In genomic region chr2:203714112-203714511, GRCh38 we compare ENCODE assay signal across 19 cellular contexts. TPM values are rescaled to one million over a fixed set of nuclear protein-coding genes. Genes with fewer than 3 reads are reported as not detected.
A peak's percentile ranks its signal among the peaks of the same experiment; 100 is the strongest.
DNase-seq lines count a peak whose midpoint lies in the region; ATAC-seq and TF ChIP-seq lines count a peak whose summit lies in the region.
"Had no signal": no experiment of that assay in that cellular context is flagged by ENCODE, and none has a peak within 500 bp of the region (broad histone marks: within the 10 kb centered on the region; RNA-seq: fewer than 3 reads in every experiment).

No MANE protein-coding gene starts in this region.

- no peak overlapping the region for H2BK120ac ChIP-seq in H9 (ENCODE audit: low read depth, low read length, poor library complexity, severe bottlenecking)

- no peak overlapping the region for H4K91ac ChIP-seq in H9 (ENCODE audit: insufficient read length, low read depth, low read length)

- no peak overlapping the region for H2BK12ac ChIP-seq in H9 (ENCODE audit: insufficient read length, low read depth, low read length)

- H3K79me1 ChIP-seq in H9 (ENCODE audit: insufficient read depth, low read depth, low read length, poor library complexity, severe bottlenecking) = no peaks in the 10 kb centered on the region

- H3K36me3 Mint-ChIP-seq in activated naive CD4-positive, alpha-beta T cell treated with anti-CD3 and anti-CD28 coated beads, Interleukin-2, amount 10 ng/mL, durations not matched to agents 7 days and 5 days = peaks cover 76% of the 10 kb centered on the region
- peaks cover 88% of the 10 kb centered on the region for H3K36me3 Mint-ChIP-seq in activated CD8-positive, alpha-beta T cell treated with anti-CD3 and anti-CD28 coated beads for 36 hours (ENCODE audit: low read depth)
- peaks cover 89% of the 10 kb centered on the region for H3K36me3 Mint-ChIP-seq in stimulated activated effector memory CD8-positive, alpha-beta T cell treated with anti-CD3 and anti-CD28 coated beads, Interleukin-12 subunit alpha, Interleukin-12 subunit beta, amount 100 ng/mL, for 72 hours
- 0 out of 7 replicates have a peak, but pooled peaks cover 0 to under 1% (median 0%) of the 10 kb centered on the region in 3 experiments for H3K36me3 Mint-ChIP-seq in H9 (ENCODE audit: insufficient read depth in 1 of 3, low read depth in 3 of 3)
- H3K36me3 Mint-ChIP-seq: natural killer cell treated with Interleukin-12 subunit alpha and Interleukin-12 subunit beta and Interleukin-15 and Interleukin-18, amount 100 ng/mL, for 72 hours had no signal

- no peak overlapping the region for H4K5ac ChIP-seq in H9 (ENCODE audit: insufficient read length, low read depth, low read length)

- H2BK20ac ChIP-seq in H9 (ENCODE audit: low read depth, low read length, poor library complexity, severe bottlenecking) = no peak overlapping the region

- H3T11ph ChIP-seq in H9 (ENCODE audit: low read length) = no peak overlapping the region

- H4K8ac ChIP-seq in H9 (replicated peaks; ENCODE audit: insufficient read length, low read depth, low read length) = no peak overlapping the region

- no peak overlapping the region for H3K4ac ChIP-seq in H9 (ENCODE audit: low read depth, low read length)

- no peaks in the 10 kb centered on the region; the same call in 1 of the 2 replicates for H3K4me1 ChIP-seq in H9 (ENCODE audit: insufficient read depth, low read length)
- H3K4me1 ChIP-seq: SJSA1 had no signal

- H3K27me3 ChIP-seq in H9 (ENCODE audit: insufficient read depth, low read length) = no peaks in the 10 kb centered on the region
- H3K27me3 ChIP-seq: esophagus squamous epithelium had no signal

- H3K9me3 ChIP-seq in H9 (ENCODE audit: control insufficient read depth, low read depth, low read length) = no peaks in the 10 kb centered on the region
- H3K9me3 ChIP-seq: esophagus squamous epithelium, SJSA1 had no signal

- no peak overlapping the region for H3K9ac ChIP-seq in H9 (ENCODE audit: extremely low read depth, insufficient read length, low read length)
- H3K9ac ChIP-seq: KMS-11 had no signal

- no peak overlapping the region for H2BK15ac ChIP-seq in H9 (ENCODE audit: low read depth, low read length)

- ATAC-seq in activated CD8-positive, alpha-beta T cell treated with anti-CD3 and anti-CD28 coated beads for 36 hours = no peak
- ATAC-seq in left ventricle myocardium superior (peak; percentile 57), HG03097 (IDR thresholded peaks at IDR 0.05; ENCODE audit: low FRiP score, unreplicated experiment) (no peak)
- ATAC-seq in stimulated activated effector memory CD8-positive, alpha-beta T cell treated with anti-CD3 and anti-CD28 coated beads, Interleukin-12 subunit alpha, Interleukin-12 subunit beta, amount 100 ng/mL, for 72 hours = peak; percentile 34

- no peak overlapping the region for H3K14ac ChIP-seq in H9 (ENCODE audit: insufficient read depth, low read length)

- TF ChIP-seq CTCF in activated CD8-positive, alpha-beta T cell treated with anti-CD3 and anti-CD28 coated beads for 36 hours (IDR thresholded peaks at IDR 0.05) = no peak
- no peak for TF ChIP-seq CTCF in H9 (conservative IDR thresholded peaks at IDR 0.05)

- no peak overlapping the region for H3K18ac ChIP-seq in H9 (ENCODE audit: insufficient read length, low read depth, low read length)

- H3K27ac Mint-ChIP-seq in activated naive CD4-positive, alpha-beta T cell treated with anti-CD3 and anti-CD28 coated beads, Interleukin-2, amount 10 ng/mL, durations not matched to agents 7 days and 5 days = peak overlapping the region; percentile 99
- peak overlapping the region; percentile 97 for H3K27ac Mint-ChIP-seq in activated CD8-positive, alpha-beta T cell treated with anti-CD3 and anti-CD28 coated beads for 36 hours
- H3K27ac Mint-ChIP-seq in stimulated activated effector memory CD8-positive, alpha-beta T cell treated with anti-CD3 and anti-CD28 coated beads, Interleukin-12 subunit alpha, Interleukin-12 subunit beta, amount 100 ng/mL, for 72 hours = peak overlapping the region; percentile 96
- H3K27ac Mint-ChIP-seq in H9 = no peak overlapping the region

- POLR2A ChIA-PET in activated CD8-positive, alpha-beta T cell treated with anti-CD3 and anti-CD28 coated beads for 36 hours (lab: Charles Lee) = interaction anchor here (0.8 to 11.3 kb wide), 11 partner anchors 15 to 99 kb away, joined by 3 to 184 read pairs (median 4); no protein-coding TSS in a partner anchor

- DNase-seq in activated naive CD4-positive, alpha-beta T cell treated with anti-CD3 and anti-CD28 coated beads, Interleukin-2, amount 10 ng/mL, durations not matched to agents 7 days and 5 days = no peak
- DNase-seq in activated naive CD4-positive, alpha-beta T cell treated with Interleukin-2 at 50 U/mL for 16 hours = no peak
- DNase-seq in activated CD8-positive, alpha-beta T cell treated with anti-CD3 and anti-CD28 coated beads for 36 hours = no peak
- DNase-seq in left ventricle myocardium superior = no peak
- no peak for DNase-seq in stimulated activated effector memory CD8-positive, alpha-beta T cell treated with anti-CD3 and anti-CD28 coated beads, Interleukin-12 subunit alpha, Interleukin-12 subunit beta, amount 100 ng/mL, for 72 hours (ENCODE audit: low spot score in 2 of 2)
- no peak for DNase-seq in H9
- no peak for DNase-seq in 8988T
- DNase-seq: cortex of kidney; esophagus squamous epithelium; hippocampal formation; NCI-H146; NCI-H226; stimulated activated CD8-positive, alpha-beta memory T cell treated with anti-CD3 and anti-CD28 coated beads, Interleukin-4, amount 100 ng/mL, for 48 hours; trophoblast cell had no signal

- no peak overlapping the region for H3K23ac ChIP-seq in H9 (ENCODE audit: insufficient read length, low read depth, low read length)

- no peaks in the 10 kb centered on the region for H3K79me2 ChIP-seq in H9 (ENCODE audit: insufficient read depth, low read length)

- H3K4me1 Mint-ChIP-seq in activated naive CD4-positive, alpha-beta T cell treated with anti-CD3 and anti-CD28 coated beads, Interleukin-2, amount 10 ng/mL, durations not matched to agents 7 days and 5 days = peaks cover 90% of the 10 kb centered on the region
- H3K4me1 Mint-ChIP-seq in activated CD8-positive, alpha-beta T cell treated with anti-CD3 and anti-CD28 coated beads for 36 hours (ENCODE audit: low read depth) = peaks cover 88% of the 10 kb centered on the region
- H3K4me1 Mint-ChIP-seq in stimulated activated effector memory CD8-positive, alpha-beta T cell treated with anti-CD3 and anti-CD28 coated beads, Interleukin-12 subunit alpha, Interleukin-12 subunit beta, amount 100 ng/mL, for 72 hours = peaks cover 74% of the 10 kb centered on the region
- H3K4me1 Mint-ChIP-seq in H9 = peaks cover 4 to 9% of the 10 kb centered on the region in 2 experiments; a peak in 3 of 4 replicates

- H3K9me3 Mint-ChIP-seq in activated naive CD4-positive, alpha-beta T cell treated with anti-CD3 and anti-CD28 coated beads, Interleukin-2, amount 10 ng/mL, durations not matched to agents 7 days and 5 days = peaks cover 6% of the 10 kb centered on the region
- H3K9me3 Mint-ChIP-seq in activated CD8-positive, alpha-beta T cell treated with anti-CD3 and anti-CD28 coated beads for 36 hours = peaks cover 5% of the 10 kb centered on the region
- peaks cover under 1% of the 10 kb centered on the region for H3K9me3 Mint-ChIP-seq in stimulated activated effector memory CD8-positive, alpha-beta T cell treated with anti-CD3 and anti-CD28 coated beads, Interleukin-12 subunit alpha, Interleukin-12 subunit beta, amount 100 ng/mL, for 72 hours
- H3K9me3 Mint-ChIP-seq in H9 = no peaks in the 10 kb centered on the region

- H2AFZ ChIP-seq in H9 (ENCODE audit: low read length) = no peak overlapping the region

- H3K56ac ChIP-seq in H9 (ENCODE audit: insufficient read length, low read depth, low read length) = no peak overlapping the region

- no peak overlapping the region for H3K27ac ChIP-seq in H9 (ENCODE audit: insufficient read length, low read depth, low read length)
- H3K27ac ChIP-seq: KMS-11, SJSA1 had no signal

- H3K4me2 ChIP-seq in H9 (ENCODE audit: insufficient read depth, insufficient read length, low read length) = no peak overlapping the region

- no peaks in the 10 kb centered on the region for H3K23me2 ChIP-seq in H9 (ENCODE audit: insufficient read length, low read depth, low read length, poor library complexity, severe bottlenecking)

- no CpG with 5 or more reads among the region's 3 CpGs for WGBS in H9 (ENCODE audit: extremely low coverage, insufficient read length, low lambda C conversion rate)

- H3K27me3 Mint-ChIP-seq in activated naive CD4-positive, alpha-beta T cell treated with anti-CD3 and anti-CD28 coated beads, Interleukin-2, amount 10 ng/mL, durations not matched to agents 7 days and 5 days = no peaks in the 10 kb centered on the region
- no peaks in the 10 kb centered on the region for H3K27me3 Mint-ChIP-seq in activated CD8-positive, alpha-beta T cell treated with anti-CD3 and anti-CD28 coated beads for 36 hours
- H3K27me3 Mint-ChIP-seq in H9 (ENCODE audit: low read depth) = no peaks in the 10 kb centered on the region

- CTCF ChIA-PET in activated naive CD4-positive, alpha-beta T cell treated with anti-CD3 and anti-CD28 coated beads, Interleukin-2, amount 10 ng/mL, durations not matched to agents 7 days and 5 days (lab: Charles Lee) = interaction anchor here (0.6 to 4.5 kb wide), 3 partner anchors 16 to 69 kb away, joined by 3 to 15 read pairs (median 3); no protein-coding TSS in a partner anchor
- CTCF ChIA-PET in activated CD8-positive, alpha-beta T cell treated with anti-CD3 and anti-CD28 coated beads for 36 hours (lab: Charles Lee) = interaction anchor here (1.2 to 2.5 kb wide), 4 partner anchors 16 to 101 kb away, joined by 3 to 6 read pairs (median 4); no protein-coding TSS in a partner anchor

- no peak overlapping the region for H2AK5ac ChIP-seq in H9 (ENCODE audit: insufficient read length, low read length)

- H3K4me3 Mint-ChIP-seq in activated naive CD4-positive, alpha-beta T cell treated with anti-CD3 and anti-CD28 coated beads, Interleukin-2, amount 10 ng/mL, durations not matched to agents 7 days and 5 days = peak overlapping the region; percentile 25
- H3K4me3 Mint-ChIP-seq in activated CD8-positive, alpha-beta T cell treated with anti-CD3 and anti-CD28 coated beads for 36 hours = peak overlapping the region; percentile 35
- peak overlapping the region; percentile 77 for H3K4me3 Mint-ChIP-seq in stimulated activated effector memory CD8-positive, alpha-beta T cell treated with anti-CD3 and anti-CD28 coated beads, Interleukin-12 subunit alpha, Interleukin-12 subunit beta, amount 100 ng/mL, for 72 hours
- no peak overlapping the region for H3K4me3 Mint-ChIP-seq in H9
- H3K4me3 Mint-ChIP-seq: natural killer cell treated with Interleukin-12 subunit alpha and Interleukin-12 subunit beta and Interleukin-15 and Interleukin-18, amount 100 ng/mL, for 72 hours had no signal

- no peak overlapping the region for H2BK5ac ChIP-seq in H9 (ENCODE audit: insufficient read length, low read length)

- intact Hi-C loops in activated CD8-positive, alpha-beta T cell treated with anti-CD3 and anti-CD28 coated beads for 36 hours (cut with micrococcal nuclease) = loop anchor here (10.0 kb wide), 1 partner anchor 219 kb away; no protein-coding TSS in a partner anchor
- intact Hi-C loops in left ventricle myocardium superior (cut with micrococcal nuclease) = no loop called here

- H4K20me1 ChIP-seq in H9 (ENCODE audit: control insufficient read depth, insufficient read depth, insufficient read length) = no peaks in the 10 kb centered on the region

RNA-seq across cellular contexts. Expression of gene CD28, which starts 7.7 kb away (rescaled TPM):
- 10 to 100 TPM; 94.2 to 97.3 TPM for total RNA-seq in activated CD8-positive, alpha-beta T cell treated with anti-CD3 and anti-CD28 coated beads for 36 hours
- total RNA-seq in left ventricle myocardium superior = 0.92 TPM
- not detected in 2 replicates for total RNA-seq in H9 (2021)
- total RNA-seq: astrocyte, SJSA1 had no signal

Comparison
In these comparisons a context has a peak if more than half of its experiments do, and no peak if none do; other contexts are left out.
1. H3K27ac Mint-ChIP-seq: peak in activated naive CD4-positive, alpha-beta T cell treated with anti-CD3 and anti-CD28 coated beads, Interleukin-2, amount 10 ng/mL, durations not matched to agents 7 days and 5 days (single experiment), activated CD8-positive, alpha-beta T cell treated with anti-CD3 and anti-CD28 coated beads for 36 hours (single experiment) and stimulated activated effector memory CD8-positive, alpha-beta T cell treated with anti-CD3 and anti-CD28 coated beads, Interleukin-12 subunit alpha, Interleukin-12 subunit beta, amount 100 ng/mL, for 72 hours (single experiment); none in H9 (0 of 3).
2. H3K4me3 Mint-ChIP-seq: peak in activated naive CD4-positive, alpha-beta T cell treated with anti-CD3 and anti-CD28 coated beads, Interleukin-2, amount 10 ng/mL, durations not matched to agents 7 days and 5 days (single experiment), activated CD8-positive, alpha-beta T cell treated with anti-CD3 and anti-CD28 coated beads for 36 hours (single experiment) and stimulated activated effector memory CD8-positive, alpha-beta T cell treated with anti-CD3 and anti-CD28 coated beads, Interleukin-12 subunit alpha, Interleukin-12 subunit beta, amount 100 ng/mL, for 72 hours (single experiment); none in H9 (0 of 2).
3. ATAC-seq: peak in left ventricle myocardium superior (single experiment) and stimulated activated effector memory CD8-positive, alpha-beta T cell treated with anti-CD3 and anti-CD28 coated beads, Interleukin-12 subunit alpha, Interleukin-12 subunit beta, amount 100 ng/mL, for 72 hours (single experiment); none in activated CD8-positive, alpha-beta T cell treated with anti-CD3 and anti-CD28 coated beads for 36 hours (single experiment) and HG03097 (single experiment).
4. RNA of gene CD28, which starts 7.7 kb away (total RNA-seq): 94.2 to 97.3 TPM in activated CD8-positive, alpha-beta T cell treated with anti-CD3 and anti-CD28 coated beads for 36 hours; 0.92 TPM in left ventricle myocardium superior (single experiment) and not detected in H9; every median in the first group is over 10 times any median in the second.